17 cellular contexts compared by ENCODE assay signal in genomic region chr4:174144081-174144480, GRCh38.
"Had no signal": no experiment of that assay in that cellular context is flagged by ENCODE, and none has a peak within 500 bp of the region (broad histone marks: within the 10 kb centered on the region; RNA-seq: fewer than 3 reads in every experiment).

No MANE protein-coding gene starts in this region.

- H3K27ac ChIP-seq: HL-60, KMS-11, RWPE1 had no signal

- H3K4me3 ChIP-seq: K562 had no signal

- H3K9ac ChIP-seq: KMS-11 had no signal

- H3K4me2 ChIP-seq: KMS-11 had no signal

- DNase-seq: Kasumi-1, MM.1S, NCI-H1092 treated with DMSO at 0.1 percent for 48 hours, NCI-H1436, NCI-H187, NCI-H2029, NCI-H2081 treated with DMSO at 0.1 percent for 48 hours, NCI-H345, NCI-H446 treated with DMSO at 0.1 percent for 48 hours, NCI-H510A treated with DMSO at 0.1 percent for 48 hours, NCI-H526, NCI-H774, SHP77 had no signal
